14 cellular contexts compared by ENCODE assay signal in genomic region chr1:198197285-198197684, GRCh38. TPM values are rescaled to one million over a fixed set of nuclear protein-coding genes. Genes with fewer than 3 reads are reported as not detected.
DNase-seq lines count a peak whose midpoint lies in the region; ATAC-seq and TF ChIP-seq lines count a peak whose summit lies in the region.
"Had no signal": no experiment of that assay in that cellular context is flagged by ENCODE, and none has a peak within 500 bp of the region (broad histone marks: within the 10 kb centered on the region; RNA-seq: fewer than 3 reads in every experiment).

No MANE protein-coding gene starts in this region.

- intact Hi-C loops in prostate gland (cut with DNase I): no loop called here

- H3K27me3 ChIP-seq in DND-41 (ENCODE audit: insufficient read depth, low read length, poor library complexity) (no peaks in the 10 kb centered on the region), prostate gland (replicated peaks; ENCODE audit: insufficient read depth) (no peaks in the 10 kb centered on the region)
- H3K27me3 ChIP-seq: BE2C had no signal

- no peak overlapping the region for H3K4me3 Mint-ChIP-seq in stimulated activated naive CD8-positive, alpha-beta T cell treated with anti-CD3 and anti-CD28 coated beads, Interleukin-15, Interleukin-2, amounts not matched to agents 100 ng/mL and 50 ng/mL, for 24 hours
- H3K4me3 Mint-ChIP-seq in effector memory CD8-positive, alpha-beta T cell: peak overlapping the region; percentile 1 to 5
- H3K4me3 Mint-ChIP-seq in endothelial cell (ENCODE audit: unreplicated experiment): no peak overlapping the region
- H3K4me3 Mint-ChIP-seq: H9 had no signal

- H3K4me1 Mint-ChIP-seq in stimulated activated naive CD8-positive, alpha-beta T cell treated with anti-CD3 and anti-CD28 coated beads, Interleukin-15, Interleukin-2, amounts not matched to agents 100 ng/mL and 50 ng/mL, for 24 hours (ENCODE audit: low read depth): peaks cover 85% of the 10 kb centered on the region
- peaks cover 54 to 84% of the 10 kb centered on the region in 2 donors for H3K4me1 Mint-ChIP-seq in effector memory CD8-positive, alpha-beta T cell (ENCODE audit: low read depth in 2 of 2)
- peaks cover 22% of the 10 kb centered on the region for H3K4me1 Mint-ChIP-seq in endothelial cell (ENCODE audit: unreplicated experiment)

- H2AFZ ChIP-seq in DND-41 (ENCODE audit: low read depth, low read length): no peak overlapping the region

- TF ChIP-seq CTCF in DND-41 (IDR thresholded peaks at IDR 0.05; ENCODE audit: borderline replicate concordance, extremely low read depth, low read length, poor library complexity, severe bottlenecking): no peak
- TF ChIP-seq CTCF in prostate gland (IDR thresholded peaks at IDR 0.05): no peak
- no peak for TF ChIP-seq CTCF in endothelial cell (IDR thresholded peaks at IDR 0.05; ENCODE audit: unreplicated experiment)

- no peaks in the 10 kb centered on the region for H3K9me3 ChIP-seq in DND-41 (ENCODE audit: insufficient read depth, low read length, severe bottlenecking)
- H3K9me3 ChIP-seq in prostate gland: no peaks in the 10 kb centered on the region
- H3K9me3 ChIP-seq: BE2C had no signal

- WGBS in prostate gland: 95% methylated on average over 1 of the region's 1 CpG

- H4K20me1 ChIP-seq in DND-41 (ENCODE audit: insufficient read depth, low read length): peaks cover 41% of the 10 kb centered on the region

- H3K79me2 ChIP-seq in DND-41 (ENCODE audit: insufficient read depth, low read length): peaks cover 100% of the 10 kb centered on the region

- H3K9me3 Mint-ChIP-seq in stimulated activated naive CD8-positive, alpha-beta T cell treated with anti-CD3 and anti-CD28 coated beads, Interleukin-15, Interleukin-2, amounts not matched to agents 100 ng/mL and 50 ng/mL, for 24 hours: no peaks in the 10 kb centered on the region
- no peaks in the 10 kb centered on the region for H3K9me3 Mint-ChIP-seq in effector memory CD8-positive, alpha-beta T cell
- no peaks in the 10 kb centered on the region for H3K9me3 Mint-ChIP-seq in endothelial cell (ENCODE audit: unreplicated experiment)
- H3K9me3 Mint-ChIP-seq: H9 had no signal

- 0 out of 2 replicates have a peak overlapping the region, but pooled peaks have one; percentile 5 for H3K27ac ChIP-seq in DND-41 (ENCODE audit: low read length)
- no peak overlapping the region for H3K27ac ChIP-seq in prostate gland
- H3K27ac ChIP-seq: C4-2B had no signal

- no peak for ATAC-seq in stimulated activated naive CD8-positive, alpha-beta T cell treated with anti-CD3 and anti-CD28 coated beads, Interleukin-15, Interleukin-2, amounts not matched to agents 100 U/mL and 50 U/mL, for 24 hours
- ATAC-seq in DND-41 (ENCODE audit: insufficient read depth, low read depth): no peak
- ATAC-seq in effector memory CD8-positive, alpha-beta T cell (replicated peaks): no peak
- ATAC-seq: GM12878, HepG2 had no signal

- H3K4me3 ChIP-seq in DND-41 (ENCODE audit: low read depth in 1 of 2, low read length in 2 of 2) (no peak overlapping the region), prostate gland (no peak overlapping the region)
- H3K4me3 ChIP-seq: GM12878 had no signal

- H3K4me2 ChIP-seq in DND-41 (ENCODE audit: insufficient read depth, low read length): no peak overlapping the region

- no peaks in the 10 kb centered on the region for H3K27me3 Mint-ChIP-seq in stimulated activated naive CD8-positive, alpha-beta T cell treated with anti-CD3 and anti-CD28 coated beads, Interleukin-15, Interleukin-2, amounts not matched to agents 100 ng/mL and 50 ng/mL, for 24 hours
- no peaks in the 10 kb centered on the region for H3K27me3 Mint-ChIP-seq in effector memory CD8-positive, alpha-beta T cell
- H3K27me3 Mint-ChIP-seq in endothelial cell (ENCODE audit: unreplicated experiment): peaks cover 2% of the 10 kb centered on the region

- TF ChIP-seq POLR2A in prostate gland (IDR thresholded peaks at IDR 0.05): no peak

- no peak for DNase-seq in stimulated activated naive CD8-positive, alpha-beta T cell treated with anti-CD3 and anti-CD28 coated beads, Interleukin-15, Interleukin-2, amounts not matched to agents 100 U/mL and 50 U/mL, for 24 hours
- DNase-seq in DND-41 (no peak), prostate gland (ENCODE audit: low spot score) (no peak), HT-29 (ENCODE audit: low spot score) (no peak), endothelial cell (ENCODE audit: low spot score) (no peak)
- no peak for DNase-seq in effector memory CD8-positive, alpha-beta T cell
- DNase-seq: BE2C, DMS 273 treated with DMSO at 0.1 percent for 48 hours, GOT3, H9 had no signal

- H3K27ac Mint-ChIP-seq in stimulated activated naive CD8-positive, alpha-beta T cell treated with anti-CD3 and anti-CD28 coated beads, Interleukin-15, Interleukin-2, amounts not matched to agents 100 ng/mL and 50 ng/mL, for 24 hours: peak overlapping the region; percentile 50
- peak overlapping the region; percentile 60 to 66 for H3K27ac Mint-ChIP-seq in effector memory CD8-positive, alpha-beta T cell
- no peak overlapping the region for H3K27ac Mint-ChIP-seq in endothelial cell (ENCODE audit: unreplicated experiment)

- no peak overlapping the region for H3K9ac ChIP-seq in DND-41 (ENCODE audit: low read depth, low read length)

- H3K4me1 ChIP-seq in DND-41 (ENCODE audit: insufficient read depth, low read length) (peaks cover 34% of the 10 kb centered on the region), prostate gland (replicated peaks) (no peaks in the 10 kb centered on the region)

- peaks cover 6% of the 10 kb centered on the region for H3K36me3 Mint-ChIP-seq in stimulated activated naive CD8-positive, alpha-beta T cell treated with anti-CD3 and anti-CD28 coated beads, Interleukin-15, Interleukin-2, amounts not matched to agents 100 ng/mL and 50 ng/mL, for 24 hours (ENCODE audit: low read depth)
- peaks cover 5% of the 10 kb centered on the region for H3K36me3 Mint-ChIP-seq in effector memory CD8-positive, alpha-beta T cell (ENCODE audit: insufficient read depth)
- H3K36me3 Mint-ChIP-seq in endothelial cell (ENCODE audit: low read depth, unreplicated experiment): peaks cover 6% of the 10 kb centered on the region

- H3K36me3 ChIP-seq in DND-41 (ENCODE audit: insufficient read depth, low read length) (no peaks in the 10 kb centered on the region), prostate gland (no peaks in the 10 kb centered on the region)
- H3K36me3 ChIP-seq: BE2C had no signal

RNA-seq across cellular contexts. Expression of gene NEK7, which starts 40.5 kb away (rescaled TPM):
- total RNA-seq in prostate gland (10 to 100 TPM; 53.3 to 70.9 TPM), endothelial cell (ENCODE audit: unreplicated experiment) (44.9 TPM)
- total RNA-seq in HT-29 (2014; rRNA removed; shearing (Covaris generic)): 13.7 and 14.2 TPM in 2 replicates

Comparison
In these comparisons a context has a peak if more than half of its experiments do, and no peak if none do; other contexts are left out.
1. H3K4me3 Mint-ChIP-seq: peak in effector memory CD8-positive, alpha-beta T cell (2 of 2); none in stimulated activated naive CD8-positive, alpha-beta T cell treated with anti-CD3 and anti-CD28 coated beads, Interleukin-15, Interleukin-2, amounts not matched to agents 100 ng/mL and 50 ng/mL, for 24 hours (single experiment) and endothelial cell (single experiment).